ENCODE assay signal across 19 cellular contexts in genomic region chr19:43591904-43592772, GRCh38. TPM values are rescaled to one million over a fixed set of nuclear protein-coding genes. Genes with fewer than 3 reads are reported as not detected.
DNase-seq lines count a peak whose midpoint lies in the region; ATAC-seq and TF ChIP-seq lines count a peak whose summit lies in the region.
"Had no signal": no experiment of that assay in that cellular context is flagged by ENCODE, and none has a peak within 500 bp of the region (broad histone marks: within the 10 kb centered on the region; RNA-seq: fewer than 3 reads in every experiment).

No MANE protein-coding gene starts in this region.

- H3K4me1 ChIP-seq in mammary epithelial cell (ENCODE audit: insufficient read depth, low read length) (peaks cover 13% of the 10 kb centered on the region), HEK293 (ENCODE audit: control insufficient read depth, insufficient read depth, low read length) (peaks cover 15% of the 10 kb centered on the region), osteoblast (ENCODE audit: insufficient read depth, low read length) (peaks cover 16% of the 10 kb centered on the region)
- H3K4me1 ChIP-seq: BE2C had no signal

- dilution Hi-C loops in mammary epithelial cell (cut with HindIII; ENCODE audit: low sequenced_read_pairs) = no loop called here

- H3K36me3 ChIP-seq in mammary epithelial cell (ENCODE audit: insufficient read depth, low read length) (peaks cover 8% of the 10 kb centered on the region), HEK293 (ENCODE audit: control insufficient read depth in 2 of 2, insufficient read depth in 1 of 2, low read length in 2 of 2) (peaks cover 51 to 62% of the 10 kb centered on the region in 2 experiments), osteoblast (ENCODE audit: insufficient read depth, low read length) (peaks cover 47% of the 10 kb centered on the region)

- WGBS in mammary epithelial cell (ENCODE audit: low coverage, missing lambda C conversion rate) = 93% methylated on average over 10 of the region's 63 CpGs

- H3K9ac ChIP-seq in mammary epithelial cell (ENCODE audit: insufficient read depth, low read length) = no peak overlapping the region
- H3K9ac ChIP-seq: GM23248 had no signal

- no peaks in the 10 kb centered on the region for H3K9me3 Mint-ChIP-seq in MCF 10A (ENCODE audit: unreplicated experiment)
- H3K9me3 Mint-ChIP-seq in activated T-helper 2 cell treated with anti-CD3 and anti-CD28 coated beads, Interferon-gamma antibody, Interleukin-2, Interleukin-4, amounts not matched to agents 10 μg/mL and 5 μg/mL and 100 μg/mL, durations not matched to agents 14 hours and 24 hours and 36 hours = no peaks in the 10 kb centered on the region
- H3K9me3 Mint-ChIP-seq: CD8-positive, alpha-beta T cell had no signal

- no peaks in the 10 kb centered on the region for H3K27me3 Mint-ChIP-seq in MCF 10A (ENCODE audit: insufficient read depth, unreplicated experiment)
- no peaks in the 10 kb centered on the region for H3K27me3 Mint-ChIP-seq in activated T-helper 2 cell treated with anti-CD3 and anti-CD28 coated beads, Interferon-gamma antibody, Interleukin-2, Interleukin-4, amounts not matched to agents 10 μg/mL and 5 μg/mL and 100 μg/mL, durations not matched to agents 14 hours and 24 hours and 36 hours (ENCODE audit: low read depth)

- no peak overlapping the region for H2AFZ ChIP-seq in mammary epithelial cell (ENCODE audit: low read depth, low read length)
- H2AFZ ChIP-seq in osteoblast (ENCODE audit: low read length) = no peak overlapping the region
- H2AFZ ChIP-seq: GM23248 had no signal

- H3K79me2 ChIP-seq in mammary epithelial cell (ENCODE audit: insufficient read depth, low read length) (peaks cover 51% of the 10 kb centered on the region), osteoblast (ENCODE audit: insufficient read depth, low read length) (peaks cover 66% of the 10 kb centered on the region)

- ATAC-seq in HG03095 (IDR thresholded peaks at IDR 0.05; ENCODE audit: unreplicated experiment) (no peak), GM18909 (IDR thresholded peaks at IDR 0.05; ENCODE audit: poor library complexity, unreplicated experiment) (no peak)
- ATAC-seq: CD8-positive, alpha-beta T cell had no signal

- no peak overlapping the region for H3K4me2 ChIP-seq in mammary epithelial cell (ENCODE audit: insufficient read depth, low read depth, low read length)
- H3K4me2 ChIP-seq in osteoblast (ENCODE audit: insufficient read depth, low read length) = no peak overlapping the region

- BruUV-seq in MCF 10A (replicated peaks; lab: Mats Ljungman, UMichigan) = no TSS peak
- BruUV-seq in mammary epithelial cell (replicated peaks; lab: Mats Ljungman, UMichigan) = no TSS peak

- no peak overlapping the region for H3K4me3 ChIP-seq in mammary epithelial cell (replicated peaks in 1 of 3; ENCODE audit: insufficient read depth in 1 of 3, low read depth in 2 of 3, low read length in 3 of 3)
- H3K4me3 ChIP-seq in HEK293 (ENCODE audit: low read depth, low read length) = no peak overlapping the region
- no peak overlapping the region for H3K4me3 ChIP-seq in osteoblast (ENCODE audit: insufficient read depth, low read length)
- H3K4me3 ChIP-seq: GM23248 had no signal

- H3K27ac Mint-ChIP-seq in MCF 10A (ENCODE audit: low read depth, unreplicated experiment) = peak overlapping the region; percentile 52
- H3K27ac Mint-ChIP-seq in activated T-helper 2 cell treated with anti-CD3 and anti-CD28 coated beads, Interferon-gamma antibody, Interleukin-2, Interleukin-4, amounts not matched to agents 10 μg/mL and 5 μg/mL and 100 μg/mL, durations not matched to agents 14 hours and 24 hours and 36 hours = no peak overlapping the region
- H3K27ac Mint-ChIP-seq: CD8-positive, alpha-beta T cell had no signal

- H3K36me3 Mint-ChIP-seq in MCF 10A (ENCODE audit: insufficient read depth, unreplicated experiment) = peaks cover 44% of the 10 kb centered on the region
- peaks cover 32% of the 10 kb centered on the region for H3K36me3 Mint-ChIP-seq in activated T-helper 2 cell treated with anti-CD3 and anti-CD28 coated beads, Interferon-gamma antibody, Interleukin-2, Interleukin-4, amounts not matched to agents 10 μg/mL and 5 μg/mL and 100 μg/mL, durations not matched to agents 14 hours and 24 hours and 36 hours (ENCODE audit: low read depth)

- in situ Hi-C loops in mammary epithelial cell (cut with MboI; ENCODE audit: low sequenced_read_pairs in 2 of 2) = no loop called here

- no peak overlapping the region for H3K4me3 Mint-ChIP-seq in MCF 10A (ENCODE audit: unreplicated experiment)
- H3K4me3 Mint-ChIP-seq in activated T-helper 2 cell treated with anti-CD3 and anti-CD28 coated beads, Interferon-gamma antibody, Interleukin-2, Interleukin-4, amounts not matched to agents 10 μg/mL and 5 μg/mL and 100 μg/mL, durations not matched to agents 14 hours and 24 hours and 36 hours (ENCODE audit: low read depth) = no peak overlapping the region
- H3K4me3 Mint-ChIP-seq: CD8-positive, alpha-beta T cell had no signal

- CTCF ChIA-PET in MCF 10A (lab: Yijun Ruan, JAX) (interaction anchor here (1.0 kb wide), 1 partner anchor 60 kb away, joined by 3 read pairs; no protein-coding TSS in a partner anchor), mammary epithelial cell (lab: Charles Lee; ENCODE audit: low non-redundant PET) (no interaction called here), HEK293 (lab: Yijun Ruan, JAX) (interaction anchor here (6.1 kb wide), 1 partner anchor 35 kb away, joined by 91 read pairs; no protein-coding TSS in a partner anchor)

- H3K27me3 ChIP-seq in mammary epithelial cell (ENCODE audit: insufficient read depth, low read length) = no peaks in the 10 kb centered on the region
- no peaks in the 10 kb centered on the region for H3K27me3 ChIP-seq in osteoblast (ENCODE audit: insufficient read depth, low read length)
- H3K27me3 ChIP-seq: BE2C had no signal

- peaks cover 10% of the 10 kb centered on the region for H3K4me1 Mint-ChIP-seq in MCF 10A (ENCODE audit: insufficient read depth, unreplicated experiment)
- H3K4me1 Mint-ChIP-seq in activated T-helper 2 cell treated with anti-CD3 and anti-CD28 coated beads, Interferon-gamma antibody, Interleukin-2, Interleukin-4, amounts not matched to agents 10 μg/mL and 5 μg/mL and 100 μg/mL, durations not matched to agents 14 hours and 24 hours and 36 hours (ENCODE audit: low read depth) = peaks cover 15% of the 10 kb centered on the region

- TF ChIP-seq CTCF in MCF 10A (IDR thresholded peaks at IDR 0.05; ENCODE audit: unreplicated experiment) (no peak), mammary epithelial cell (conservative IDR thresholded peaks at IDR 0.05 in 1 of 2, IDR thresholded peaks at IDR 0.05 in 1 of 2; ENCODE audit: extremely low read depth in 1 of 2, insufficient read depth in 1 of 2, low read depth in 1 of 2, low read length in 2 of 2) (no peak), HEK293 (tag by site-specific recombination; IDR thresholded peaks at IDR 0.05) (no peak), osteoblast (IDR thresholded peaks at IDR 0.05; ENCODE audit: extremely low read depth, low read depth, low read length) (no peak)

- no peaks in the 10 kb centered on the region for H4K20me1 ChIP-seq in mammary epithelial cell (ENCODE audit: insufficient read depth, low read length)
- H4K20me1 ChIP-seq in osteoblast (ENCODE audit: insufficient read depth, low read length) = peaks cover 28% of the 10 kb centered on the region

- intact Hi-C loops in MCF 10A (cut with micrococcal nuclease) = no loop called here
- intact Hi-C loops in mammary epithelial cell (cut with micrococcal nuclease) = no loop called here
- intact Hi-C loops in activated T-helper 2 cell treated with anti-CD3 and anti-CD28 coated beads, Interferon-gamma antibody, Interleukin-2, Interleukin-4, amounts not matched to agents 10 μg/mL and 5 μg/mL and 100 μg/mL, durations not matched to agents 14 hours and 24 hours and 36 hours (cut with micrococcal nuclease) = loop anchor here (10.0 kb wide), 1 partner anchor 193 kb away; the partner anchor contains the start of gene KCNN4

- no peak overlapping the region for H3K27ac ChIP-seq in mammary epithelial cell (ENCODE audit: insufficient read depth, low read depth, low read length)
- no peak overlapping the region for H3K27ac ChIP-seq in HEK293 (ENCODE audit: extremely low read depth, low read depth, low read length)
- H3K27ac ChIP-seq in cingulate gyrus (ENCODE audit: low read depth, low read length) = peak overlapping the region; percentile 10
- H3K27ac ChIP-seq in osteoblast (ENCODE audit: low read depth, low read length) = no peak overlapping the region
- H3K27ac ChIP-seq: C4-2B, GM23248 had no signal

- no peak for DNase-seq in MCF 10A (ENCODE audit: unreplicated experiment)
- DNase-seq in mammary epithelial cell = no peak
- DNase-seq in osteoblast (ENCODE audit: insufficient read length, low spot score, missing footprints) = peak; percentile 36
- DNase-seq in activated T-helper 2 cell treated with anti-CD3 and anti-CD28 coated beads, Interferon-gamma antibody, Interleukin-2, Interleukin-4, amounts not matched to agents 10 μg/mL and 5 μg/mL and 100 μg/mL, durations not matched to agents 14 hours and 24 hours and 36 hours (ENCODE audit: low spot score) = no peak
- DNase-seq: ACHN; BE2C; CD8-positive, alpha-beta T cell; COR-L47; DMS153; DMS79 treated with DMSO at 0.1 percent for 48 hours; EL; GM23248 had no signal

- H3K9me3 ChIP-seq in mammary epithelial cell (replicated peaks; ENCODE audit: insufficient read depth, low read length) = no peaks in the 10 kb centered on the region
- no peaks in the 10 kb centered on the region for H3K9me3 ChIP-seq in HEK293 (ENCODE audit: control insufficient read depth, insufficient read depth, low read depth, low read length)
- no peaks in the 10 kb centered on the region for H3K9me3 ChIP-seq in osteoblast (ENCODE audit: low read depth, low read length)
- H3K9me3 ChIP-seq: BE2C had no signal

- POLR2A ChIA-PET in MCF 10A (lab: Yijun Ruan, JAX) = interaction anchor here (0.6 kb wide), 1 partner anchor 76 kb away, joined by 3 read pairs; no protein-coding TSS in a partner anchor
- POLR2A ChIA-PET in HEK293 (lab: Yijun Ruan, JAX) = interaction anchor here (1.2 kb wide), 1 partner anchor 76 kb away, joined by 3 read pairs; no protein-coding TSS in a partner anchor

RNA-seq across cellular contexts. Expression of gene IRGQ, which starts 3.8 kb away (rescaled TPM):
- total RNA-seq in MCF 10A (2022) (21.0 and 26.5 TPM in 2 replicates), mammary epithelial cell (10 to 100 TPM; 23.5 to 31.2 TPM), osteoblast (18.9 and 23.2 TPM in 2 replicates)
- 10.2 TPM for polyA plus RNA-seq in mammary epithelial cell
- 35.9 TPM for polyA minus RNA-seq in mammary epithelial cell
- 27.8 and 32.7 TPM in 2 replicates for total RNA-seq in activated T-helper 2 cell treated with anti-CD3 and anti-CD28 coated beads, Interferon-gamma antibody, Interleukin-2, Interleukin-4, amounts not matched to agents 10 μg/mL and 5 μg/mL and 100 μg/mL, durations not matched to agents 14 hours and 24 hours and 36 hours

RNA-seq across cellular contexts. Expression of gene ZNF576, which starts 4.3 kb away (rescaled TPM):
- 13.2 and 18.4 TPM in 2 replicates for total RNA-seq in MCF 10A (2022)
- total RNA-seq in mammary epithelial cell = 10 to 100 TPM; 10.3 to 15.5 TPM
- 15.9 TPM for polyA plus RNA-seq in mammary epithelial cell
- polyA minus RNA-seq in mammary epithelial cell = 4.8 TPM
- 7.4 and 9.4 TPM in 2 replicates for total RNA-seq in osteoblast
- 14.5 and 14.8 TPM in 2 replicates for total RNA-seq in activated T-helper 2 cell treated with anti-CD3 and anti-CD28 coated beads, Interferon-gamma antibody, Interleukin-2, Interleukin-4, amounts not matched to agents 10 μg/mL and 5 μg/mL and 100 μg/mL, durations not matched to agents 14 hours and 24 hours and 36 hours

RNA-seq across cellular contexts. Expression of gene PINLYP, which starts 16.5 kb away (rescaled TPM):
- total RNA-seq in MCF 10A (2022) (0.74 TPM in 1 of 2 replicates, not detected in the other), mammary epithelial cell (under 1 TPM; 0.21 to 0.83 TPM), osteoblast (0.72 and 2.9 TPM in 2 replicates)
- 3.5 TPM for polyA plus RNA-seq in mammary epithelial cell
- not detected for polyA minus RNA-seq in mammary epithelial cell
- total RNA-seq in activated T-helper 2 cell treated with anti-CD3 and anti-CD28 coated beads, Interferon-gamma antibody, Interleukin-2, Interleukin-4, amounts not matched to agents 10 μg/mL and 5 μg/mL and 100 μg/mL, durations not matched to agents 14 hours and 24 hours and 36 hours = 9.0 and 9.1 TPM in 2 replicates
- total RNA-seq: A172 had no signal

RNA-seq across cellular contexts. Expression of gene XRCC1, which starts 16.8 kb away (rescaled TPM):
- total RNA-seq in MCF 10A (2022) (18.0 and 20.6 TPM in 2 replicates), mammary epithelial cell (10 to 100 TPM; 11.0 to 25.3 TPM), osteoblast (21.4 and 22.7 TPM in 2 replicates)
- 18.8 TPM for polyA plus RNA-seq in mammary epithelial cell
- 30.6 TPM for polyA minus RNA-seq in mammary epithelial cell
- 27.3 and 27.5 TPM in 2 replicates for total RNA-seq in activated T-helper 2 cell treated with anti-CD3 and anti-CD28 coated beads, Interferon-gamma antibody, Interleukin-2, Interleukin-4, amounts not matched to agents 10 μg/mL and 5 μg/mL and 100 μg/mL, durations not matched to agents 14 hours and 24 hours and 36 hours

RNA-seq across cellular contexts. Expression of gene SRRM5, which starts 19.8 kb away (rescaled TPM):
- 0.28 and 0.88 TPM in 2 replicates for total RNA-seq in MCF 10A (2022)
- under 1 TPM in 1 of 2 donors, not detected in 1; 0.24 TPM for total RNA-seq in mammary epithelial cell
- 0.03 TPM for polyA plus RNA-seq in mammary epithelial cell
- polyA minus RNA-seq in mammary epithelial cell = not detected
- under 0.01 TPM in 1 of 2 replicates, not detected in the other for total RNA-seq in osteoblast
- total RNA-seq in activated T-helper 2 cell treated with anti-CD3 and anti-CD28 coated beads, Interferon-gamma antibody, Interleukin-2, Interleukin-4, amounts not matched to agents 10 μg/mL and 5 μg/mL and 100 μg/mL, durations not matched to agents 14 hours and 24 hours and 36 hours = 0.32 and 0.46 TPM in 2 replicates
- total RNA-seq: A172, GM23248, HT1080 had no signal
- polyA plus RNA-seq: GM23248 had no signal
